13 cellular contexts compared by ENCODE assay signal in the genomic region with DNA sequence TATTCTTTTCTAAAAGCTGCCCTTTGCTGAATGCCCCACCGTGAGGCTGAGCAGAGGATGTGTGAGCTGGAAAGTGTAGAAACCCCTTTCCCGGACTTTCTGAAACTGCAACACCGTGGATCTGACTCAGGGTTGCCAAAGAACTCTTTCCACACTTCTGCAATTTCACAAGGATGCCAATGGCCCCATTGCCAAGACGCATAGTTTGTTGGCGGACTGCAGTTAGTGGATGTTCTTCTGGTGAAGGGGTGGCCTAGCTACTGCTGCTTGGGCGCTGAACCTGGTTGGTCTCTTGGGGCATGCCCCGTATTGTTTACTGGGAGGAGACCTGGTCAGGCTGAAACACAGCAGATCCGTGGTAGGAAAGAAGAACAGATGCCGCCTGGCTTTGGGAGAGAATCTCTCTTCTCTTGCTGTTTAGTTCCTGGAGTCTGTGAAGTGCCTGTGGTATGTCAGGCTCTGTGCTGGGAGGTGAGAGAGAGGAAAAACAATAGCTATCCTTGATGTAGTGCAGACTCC. TPM values are rescaled to one million over a fixed set of nuclear protein-coding genes. Genes with fewer than 3 reads are reported as not detected.
DNase-seq lines count a peak whose midpoint lies in the region; ATAC-seq and TF ChIP-seq lines count a peak whose summit lies in the region.
"Had no signal": no experiment of that assay in that cellular context is flagged by ENCODE, and none has a peak within 500 bp of the region (broad histone marks: within the 10 kb centered on the region; RNA-seq: fewer than 3 reads in every experiment).

No MANE protein-coding gene starts in this region.

- DNase-seq in cardiac muscle cell (ENCODE audit: low read depth in 1 of 2, low spot score in 1 of 2) = peak; percentile 38 to 88
- no peak for DNase-seq in Right ventricle myocardium superior
- DNase-seq in cardiac fibroblast (ENCODE audit: low read depth in 2 of 2) = peak; percentile 79 to 88
- peak; percentile 55 for DNase-seq in myocyte (ENCODE audit: low read depth)
- DNase-seq in aorta = peak; percentile 75 to 83
- DNase-seq in putamen (ENCODE audit: low spot score) = no peak
- DNase-seq in NK-92 treated with Interleukin-12 subunit alpha and Interleukin-12 subunit beta, amount 100 ng/mL, for 24 hours (lab: John Stamatoyannopoulos, UW) = no peak
- DNase-seq: activated effector memory CD4-positive, alpha-beta T cell treated with Interleukin-2 at 50 U/mL for 16 hours; Caco-2; Kasumi-1; stimulated activated naive CD4-positive, alpha-beta T cell treated with Interleukin-2 at 50 U/mL for 16 hours had no signal

- no peak for ATAC-seq in Right ventricle myocardium superior (ENCODE audit: poor library complexity)
- ATAC-seq in aorta (ENCODE audit: low FRiP score) = peak; percentile 70
- no peak for ATAC-seq in GM18867 (IDR thresholded peaks at IDR 0.05; ENCODE audit: unreplicated experiment)

- H3K27me3 ChIP-seq in cardiac muscle cell (no peaks in the 10 kb centered on the region), aorta (ENCODE audit: control insufficient read depth in 1 of 2, insufficient read depth in 2 of 2, low read length in 1 of 2) (no peaks in the 10 kb centered on the region)

- H3K9me3 ChIP-seq in cardiac muscle cell (ENCODE audit: low read depth) (no peaks in the 10 kb centered on the region), aorta (ENCODE audit: control insufficient read depth, low read length) (no peaks in the 10 kb centered on the region)
- H3K9me3 ChIP-seq: Caco-2 had no signal

- intact Hi-C loops in Right ventricle myocardium superior (cut with DNase I) (no loop called here), aorta (cut with DNase I) (loop anchor here (1.0 to 2.0 kb wide), 2 partner anchors 25 to 27 kb away; partner anchors contain the start of gene CD82 (in 1 of the 2))

- 13 to 14% methylated on average over 9 of the region's 9 CpGs for WGBS in aorta, 2 donors

- H3K4me3 ChIP-seq in cardiac muscle cell (no peak overlapping the region), cardiac fibroblast (replicated peaks in 1 of 2; ENCODE audit: low read depth in 2 of 2, low read length in 2 of 2) (no peak overlapping the region), aorta (ENCODE audit: low read length in 2 of 2) (no peak overlapping the region)

- no peak for TF ChIP-seq CTCF in cardiac muscle cell (IDR thresholded peaks at IDR 0.05; ENCODE audit: low read depth, low read length)
- no peak for TF ChIP-seq CTCF in cardiac fibroblast (IDR thresholded peaks at IDR 0.05; ENCODE audit: low read depth, low read length)

- H3K4me1 ChIP-seq in cardiac muscle cell (ENCODE audit: low read depth) = peaks cover 17% of the 10 kb centered on the region
- H3K4me1 ChIP-seq in aorta (ENCODE audit: control insufficient read depth in 1 of 2, insufficient read depth in 2 of 2, low read length in 2 of 2) = peaks cover 0 to 2% of the 10 kb centered on the region in 2 donors
- H3K4me1 ChIP-seq: Caco-2, parathyroid adenoma had no signal

- peak overlapping the region; percentile 80 for H3K27ac ChIP-seq in cardiac muscle cell
- H3K27ac ChIP-seq in aorta (ENCODE audit: low read depth in 1 of 2, low read length in 2 of 2) = peak overlapping the region; percentile 43 to 91
- H3K27ac ChIP-seq: parathyroid adenoma had no signal

- H3K36me3 ChIP-seq in cardiac muscle cell = no peaks in the 10 kb centered on the region
- no peaks in the 10 kb centered on the region for H3K36me3 ChIP-seq in aorta (ENCODE audit: control insufficient read depth in 1 of 2, insufficient read depth in 2 of 2, low read length in 1 of 2)

RNA-seq across cellular contexts. Expression of gene CD82, which starts 26.7 kb away (rescaled TPM):
- total RNA-seq in cardiac muscle cell (8.0 and 14.8 TPM in 2 replicates), Right ventricle myocardium superior (54.6 TPM), myocyte (98.2 and 135 TPM in 2 replicates), aorta (10 to 100 TPM; 44.1 to 64.6 TPM)
- polyA plus RNA-seq in cardiac muscle cell (33.9 and 59.7 TPM in 2 replicates), aorta (10 to 100 TPM; 21.0 to 48.2 TPM)
- 314 TPM for polyA plus RNA-seq in myocyte (2012)

Comparison
In these comparisons a context has a peak if more than half of its experiments do, and no peak if none do; other contexts are left out.
1. DNase-seq: peak in cardiac muscle cell (2 of 2), cardiac fibroblast (2 of 2), myocyte (single experiment) and aorta (2 of 2); none in Right ventricle myocardium superior (single experiment), putamen (single experiment) and NK-92 treated with Interleukin-12 subunit alpha and Interleukin-12 subunit beta, amount 100 ng/mL, for 24 hours (single experiment).